1 cellular context compared by ENCODE assay signal in the genomic region with DNA sequence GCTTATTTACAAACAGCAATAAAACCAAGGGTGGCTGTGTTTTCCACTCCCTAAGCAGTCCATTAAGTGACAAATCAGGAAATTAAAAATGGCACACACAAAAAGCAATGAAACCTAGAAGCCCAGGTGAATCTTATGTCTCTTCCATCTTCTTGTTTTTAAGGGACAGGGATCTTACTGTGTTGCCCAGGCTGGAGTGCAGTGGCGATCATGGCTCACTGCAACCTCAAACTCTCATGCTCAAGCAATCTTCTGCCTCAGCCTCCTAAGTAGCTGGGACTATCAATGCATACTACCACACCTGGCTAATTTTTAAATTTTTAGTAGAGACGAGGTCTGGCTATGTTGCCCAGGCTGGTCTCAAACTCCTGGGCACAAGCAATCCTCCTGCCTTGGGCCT.
TF ChIP-seq lines count a peak whose summit lies in the region.

No MANE protein-coding gene starts in this region.

TF ChIP-seq in endothelial cell of umbilical vein, 7 proteins besides CTCF, POLR2A, EP300 and RAD21 (continued from another document):
- no peak for TF ChIP-seq POLR2AphosphoS5 (IDR thresholded peaks at IDR 0.05; ENCODE audit: insufficient read depth, low read depth, low read length)
- TF ChIP-seq GATA2 (IDR thresholded peaks at IDR 0.05; ENCODE audit: insufficient read depth, insufficient read length, low read depth, low read length), result no peak
- TF ChIP-seq JUN (IDR thresholded peaks at IDR 0.05; ENCODE audit: borderline replicate concordance, insufficient read depth, insufficient read length, low read depth), result no peak
- no peak for TF ChIP-seq MYC (IDR thresholded peaks at IDR 0.05; ENCODE audit: low read depth, low read length)
- TF ChIP-seq, protein P1, sequence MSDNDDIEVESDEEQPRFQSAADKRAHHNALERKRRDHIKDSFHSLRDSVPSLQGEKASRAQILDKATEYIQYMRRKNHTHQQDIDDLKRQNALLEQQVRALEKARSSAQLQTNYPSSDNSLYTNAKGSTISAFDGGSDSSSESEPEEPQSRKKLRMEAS (IDR thresholded peaks at IDR 0.05; ENCODE audit: insufficient read depth, insufficient read length), result no peak
